9 cellular contexts compared by ENCODE assay signal in genomic region chr2:189442468-189442867, GRCh38.
DNase-seq lines count a peak whose midpoint lies in the region; ATAC-seq and TF ChIP-seq lines count a peak whose summit lies in the region.
"Had no signal": no experiment of that assay in that cellular context is flagged by ENCODE, and none has a peak within 500 bp of the region (broad histone marks: within the 10 kb centered on the region; RNA-seq: fewer than 3 reads in every experiment).

No MANE protein-coding gene starts in this region.

- H3K36me3 ChIP-seq in neuron (ENCODE audit: insufficient read depth, low read length): peaks cover 21% of the 10 kb centered on the region

- peak; percentile 24 for DNase-seq in activated CD4-positive, alpha-beta T cell treated with anti-CD3 and anti-CD28 coated beads for 48 hours
- DNase-seq in activated CD4-positive, alpha-beta T cell treated with anti-CD3 and anti-CD28 coated beads for 4 hours: no peak
- DNase-seq in NB4 (ENCODE audit: low read depth) (no peak), coronary artery (ENCODE audit: low spot score) (no peak), NCI-H1436 treated with DMSO at 0.1 percent for 48 hours (lab: John Stamatoyannopoulos, UW) (no peak), T-helper 9 cell (no peak)
- DNase-seq: ACHN had no signal

- TF ChIP-seq POLR2A in NB4 (IDR thresholded peaks at IDR 0.05; ENCODE audit: extremely low read depth, insufficient read length): no peak

- peak overlapping the region; percentile 93 for H3K4me3 ChIP-seq in NB4 (ENCODE audit: low read depth, low read length)
- H3K4me3 ChIP-seq in coronary artery: peak overlapping the region; percentile 93
- peak overlapping the region; percentile 97 for H3K4me3 ChIP-seq in neuron (ENCODE audit: low read length)

- TF ChIP-seq CTCF in NB4 (IDR thresholded peaks at IDR 0.05; ENCODE audit: low read depth, low read length): no peak
- TF ChIP-seq CTCF in coronary artery (IDR thresholded peaks at IDR 0.05): no peak

- ATAC-seq in GM21367 (IDR thresholded peaks at IDR 0.05; ENCODE audit: unreplicated experiment): no peak

- H3K27ac ChIP-seq in coronary artery: no peak overlapping the region

- H3K4me1 ChIP-seq in neuron (ENCODE audit: insufficient read depth, low read length): peaks cover 26% of the 10 kb centered on the region

- no peaks in the 10 kb centered on the region for H3K27me3 ChIP-seq in neuron (ENCODE audit: insufficient read depth, low read length)

- H3K9me3 ChIP-seq in neuron (ENCODE audit: low read length): no peaks in the 10 kb centered on the region

- H2AFZ ChIP-seq in neuron (ENCODE audit: low read depth, low read length): no peak overlapping the region
